In genomic region chr7:36047254-36047653, GRCh38 we compare ENCODE assay signal across 10 cellular contexts.
DNase-seq lines count a peak whose midpoint lies in the region; ATAC-seq and TF ChIP-seq lines count a peak whose summit lies in the region.
"Had no signal": no experiment of that assay in that cellular context is flagged by ENCODE, and none has a peak within 500 bp of the region (broad histone marks: within the 10 kb centered on the region; RNA-seq: fewer than 3 reads in every experiment).

No MANE protein-coding gene starts in this region.

- ATAC-seq in foreskin keratinocyte = peak; percentile 29
- ATAC-seq in HG03280 (IDR thresholded peaks at IDR 0.05; ENCODE audit: unreplicated experiment) = no peak
- ATAC-seq in GM18861 (IDR thresholded peaks at IDR 0.05; ENCODE audit: unreplicated experiment) = no peak

- no peak overlapping the region for H3K4me3 ChIP-seq in AG09309 (ENCODE audit: control insufficient read depth, low read depth, low read length)

- peaks cover 9% of the 10 kb centered on the region for H3K4me1 ChIP-seq in foreskin keratinocyte

- TF ChIP-seq CTCF in AG09309 (IDR thresholded peaks at IDR 0.05; ENCODE audit: control insufficient read depth, insufficient read depth, low read depth, low read length, missing control alignments) (peak; percentile 33), foreskin keratinocyte (conservative IDR thresholded peaks at IDR 0.05) (no peak)

- DNase-seq in AG09309 (ENCODE audit: low read depth) (no peak), HCEC 1CT (peak; percentile 20), RPMI7951 (ENCODE audit: low read depth) (peak; percentile 71), foreskin keratinocyte (no peak), NCI-H187 (lab: John Stamatoyannopoulos, UW) (no peak), dedifferentiated amniotic fluid mesenchymal stem cell (ENCODE audit: extremely low spot score) (no peak)
- DNase-seq: DMS79, occipital lobe had no signal

- no peak overlapping the region for H3K27ac ChIP-seq in foreskin keratinocyte

- H3K27me3 ChIP-seq in foreskin keratinocyte = peaks cover 2% of the 10 kb centered on the region

Comparison
In these comparisons a context has a peak if more than half of its experiments do, and no peak if none do; other contexts are left out.
1. DNase-seq: peak in HCEC 1CT (single experiment) and RPMI7951 (single experiment); none in AG09309 (single experiment), foreskin keratinocyte (0 of 2), NCI-H187 (0 of 2) and dedifferentiated amniotic fluid mesenchymal stem cell (single experiment).